21 cellular contexts compared by ENCODE assay signal in genomic region chr9:117649126-117649525, GRCh38.
"Had no signal": no experiment of that assay in that cellular context is flagged by ENCODE, and none has a peak within 500 bp of the region (broad histone marks: within the 10 kb centered on the region; RNA-seq: fewer than 3 reads in every experiment).

No MANE protein-coding gene starts in this region.

- H3K27me3 ChIP-seq: right lobe of liver, suprapubic skin, thyroid gland, uterus had no signal

- H3K4me3 ChIP-seq: heart right ventricle, prostate gland, right lobe of liver, spleen, suprapubic skin, thyroid gland, uterus had no signal

- H3K27ac Mint-ChIP-seq: dendritic cell treated with granulocyte-macrophage colony-stimulating factor and Interleukin-4, amounts not matched to agents 40 ng/mL and 50 ng/mL, for 4 days; endodermal cell; naive B cell; nephron; type B pancreatic cell had no signal

- H2AFZ ChIP-seq: parathyroid adenoma had no signal

- H3K79me2 ChIP-seq: parathyroid adenoma had no signal

- H3K36me3 Mint-ChIP-seq: naive B cell, type B pancreatic cell had no signal

- H3K4me1 ChIP-seq: parathyroid adenoma, prostate gland, uterus had no signal

- H3K4me3 Mint-ChIP-seq: dendritic cell treated with granulocyte-macrophage colony-stimulating factor and Interleukin-4, amounts not matched to agents 40 ng/mL and 50 ng/mL, for 4 days; endodermal cell; naive B cell; nephron; type B pancreatic cell had no signal

- H3K9me3 Mint-ChIP-seq: dendritic cell treated with granulocyte-macrophage colony-stimulating factor and Interleukin-4, amounts not matched to agents 40 ng/mL and 50 ng/mL, for 4 days; endodermal cell; naive B cell; nephron; type B pancreatic cell had no signal

- H3K9me3 ChIP-seq: heart right ventricle, prostate gland, right lobe of liver, spleen, suprapubic skin, thyroid gland, uterus had no signal

- H3K27ac ChIP-seq: heart right ventricle, parathyroid adenoma, prostate gland, right lobe of liver, spleen, suprapubic skin, thyroid gland, uterus had no signal

- ATAC-seq: heart right ventricle, right lobe of liver had no signal

- H3K9ac ChIP-seq: parathyroid adenoma had no signal

- H3K36me3 ChIP-seq: heart right ventricle, prostate gland, right lobe of liver, spleen, suprapubic skin, thyroid gland, uterus had no signal

- DNase-seq: effector CD4-positive, alpha-beta T cell; endodermal cell; erythroblast; heart right ventricle; hypothalamus; kidney glomerular epithelial cell; mesendoderm; naive B cell; occipital lobe; retina; right lobe of liver; spleen; stimulated activated naive CD4-positive, alpha-beta T cell; thyroid gland; uterus had no signal
